8 cellular contexts compared by ENCODE assay signal in the genomic region with DNA sequence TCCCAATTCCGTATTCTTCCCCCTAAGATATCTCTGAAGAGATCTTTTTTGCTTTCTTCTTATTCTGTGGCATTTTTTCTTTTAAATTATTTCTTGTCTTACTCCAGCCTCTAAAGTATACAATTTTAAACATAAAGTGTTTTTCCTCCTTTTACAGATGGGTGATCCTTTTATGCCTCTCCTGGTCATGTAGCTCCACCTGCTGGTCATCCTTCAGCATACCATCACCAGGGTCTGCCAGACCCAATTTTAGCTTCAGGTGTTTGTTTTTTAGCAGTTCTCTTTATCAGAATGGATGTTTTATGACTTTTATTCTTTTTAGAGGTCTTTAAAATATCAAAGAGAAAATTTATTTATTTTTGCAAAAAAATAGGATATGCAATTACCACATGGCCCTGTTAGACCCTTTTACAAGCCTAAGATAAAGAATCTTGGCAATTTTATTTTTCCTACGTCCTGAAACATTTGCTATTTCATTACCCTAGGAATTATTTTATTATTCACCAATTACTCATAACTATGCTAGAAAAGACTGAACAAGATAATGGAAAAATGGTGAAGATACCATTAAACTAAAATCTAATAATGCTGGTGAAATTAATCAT. TPM values are rescaled to one million over a fixed set of nuclear protein-coding genes. Genes with fewer than 3 reads are reported as not detected.
DNase-seq lines count a peak whose midpoint lies in the region; ATAC-seq and TF ChIP-seq lines count a peak whose summit lies in the region.

No MANE protein-coding gene starts in this region.

- H2AFZ ChIP-seq in IMR-90 (replicated peaks; ENCODE audit: low read length, poor library complexity) = no peak overlapping the region

- H2BK15ac ChIP-seq in IMR-90 (ENCODE audit: low read depth, low read length) = no peak overlapping the region

- BruUV-seq in Caco-2 (replicated peaks; lab: Mats Ljungman, UMichigan) (no TSS peak), IMR-90 (replicated peaks; lab: Mats Ljungman, UMichigan) (no TSS peak)

- DNase-seq in Caco-2 (peak; percentile 33 to 50), IMR-90 (peak; percentile 76), RWPE1 (ENCODE audit: low spot score) (peak; percentile 55), germinal center (ENCODE audit: low spot score) (peak; percentile 57), prostate gland (ENCODE audit: low spot score) (peak; percentile 39)
- peak; percentile 38 for DNase-seq in activated gamma-delta T cell treated with anti-CD3 and anti-CD28 coated beads, Interleukin-2, amount 50 U/mL, for 16 hours (ENCODE audit: low read depth)

- no peak overlapping the region for H3K9ac ChIP-seq in IMR-90 (ENCODE audit: low read depth, low read length)

- WGBS in IMR-90 (ENCODE audit: extremely low coverage in 2 of 2, insufficient read length in 1 of 2), 2 experiments = no CpG with 5 or more reads among the region's 2 CpGs
- 56% methylated on average over 2 of the region's 2 CpGs for WGBS in prostate gland

- TF ChIP-seq POLR2A in IMR-90 (IDR thresholded peaks at IDR 0.05; ENCODE audit: low read depth, low read length) (peak; percentile 64; the same call in 1 of the 2 replicates), prostate gland (IDR thresholded peaks at IDR 0.05) (no peak)

- H3K9me3 Mint-ChIP-seq in Caco-2 (ENCODE audit: unreplicated experiment) = no peaks in the 10 kb centered on the region

- no peak overlapping the region for H2AK9ac ChIP-seq in IMR-90 (replicated peaks; ENCODE audit: low read depth, low read length, poor library complexity)

- no peak overlapping the region for H4K5ac ChIP-seq in IMR-90 (ENCODE audit: low read depth, low read length)

- H3K27me3 Mint-ChIP-seq in Caco-2 (ENCODE audit: insufficient read depth, unreplicated experiment) = no peaks in the 10 kb centered on the region

- no peak overlapping the region for H3K18ac ChIP-seq in IMR-90 (ENCODE audit: low read depth, low read length)

- H3K27ac ChIP-seq in IMR-90 (ENCODE audit: insufficient read depth, low read length) (no peak overlapping the region), RWPE1 (no peak overlapping the region), prostate gland (no peak overlapping the region)

- no peak overlapping the region for H2BK20ac ChIP-seq in IMR-90 (ENCODE audit: low read depth, low read length)

- no peak overlapping the region for H3K4ac ChIP-seq in IMR-90 (ENCODE audit: low read depth, low read length)

- peak; percentile 99 for TF ChIP-seq RAD21 in IMR-90 (IDR thresholded peaks at IDR 0.05; ENCODE audit: low read length)

- H3K4me3 ChIP-seq in Caco-2 (ENCODE audit: low read depth, low read length) (no peak overlapping the region), IMR-90 (ENCODE audit: insufficient read depth, low read depth, low read length) (no peak overlapping the region), prostate gland (no peak overlapping the region)

- POLR2A ChIA-PET in Caco-2 (lab: Charles Lee) = no interaction called here
- POLR2A ChIA-PET in IMR-90 (lab: Charles Lee; ENCODE audit: unreplicated experiment) = no interaction called here
- POLR2A ChIA-PET in RWPE1 (lab: Yijun Ruan, JAX; ENCODE audit: low non-redundant PET) = no interaction called here

- no peak overlapping the region for H3K4me2 ChIP-seq in IMR-90 (ENCODE audit: low read depth, low read length)

- TF ChIP-seq CTCF in Caco-2 (IDR thresholded peaks at IDR 0.05; ENCODE audit: insufficient read depth in 1 of 2, low read depth in 1 of 2, low read length in 1 of 2, severe bottlenecking in 1 of 2, unreplicated experiment in 1 of 2) (peak; percentile 69 to 80), IMR-90 (conservative IDR thresholded peaks at IDR 0.05; ENCODE audit: low read depth, low read length) (peak; percentile 98), RWPE1 (conservative IDR thresholded peaks at IDR 0.05; ENCODE audit: low read depth) (peak; percentile 87), prostate gland (IDR thresholded peaks at IDR 0.05) (peak; percentile 52 to 88 (median 85))

- intact Hi-C loops in Caco-2 (cut with micrococcal nuclease; ENCODE audit: unreplicated experiment) = loop anchor here (1.0 to 5.0 kb wide), 5 partner anchors 231 to 809 kb away; no protein-coding TSS in a partner anchor
- intact Hi-C loops in IMR-90 (cut with micrococcal nuclease) = loop anchor here (1.0 to 5.0 kb wide), 10 partner anchors 139 to 1447 kb away; partner anchors contain the start of gene RNF152
- intact Hi-C loops in prostate gland (cut with DNase I) = loop anchor here (2.0 to 10.0 kb wide), 4 partner anchors 239 to 579 kb away; partner anchors contain the start of gene RNF152

- H3K36me3 Mint-ChIP-seq in Caco-2 (ENCODE audit: insufficient read depth, unreplicated experiment) = no peaks in the 10 kb centered on the region

- no peaks in the 10 kb centered on the region for H3K4me1 Mint-ChIP-seq in Caco-2 (ENCODE audit: low read depth, unreplicated experiment)

- no peaks in the 10 kb centered on the region; the same call in 1 of the 2 replicates for H3K9me1 ChIP-seq in IMR-90 (ENCODE audit: insufficient read depth, low read length)

- no peaks in the 10 kb centered on the region for H3K36me3 ChIP-seq in Caco-2 (ENCODE audit: control insufficient read depth, insufficient read depth, low read length)
- H3K36me3 ChIP-seq in IMR-90 (ENCODE audit: control insufficient read depth, insufficient read depth, low read length) = no peaks in the 10 kb centered on the region
- H3K36me3 ChIP-seq in prostate gland = no peaks in the 10 kb centered on the region

- H3K4me3 Mint-ChIP-seq in Caco-2 (ENCODE audit: unreplicated experiment) = no peak overlapping the region

- H2AK5ac ChIP-seq in IMR-90 (ENCODE audit: low read depth, low read length) = no peak overlapping the region

- H3K9me3 ChIP-seq in Caco-2 (no peaks in the 10 kb centered on the region), IMR-90 (ENCODE audit: control insufficient read depth, insufficient read depth, low read length) (no peaks in the 10 kb centered on the region), prostate gland (no peaks in the 10 kb centered on the region)

- H2BK5ac ChIP-seq in IMR-90 (ENCODE audit: low read depth, low read length, poor library complexity, severe bottlenecking) = no peak overlapping the region

- H3K27ac Mint-ChIP-seq in Caco-2 (ENCODE audit: unreplicated experiment) = no peak overlapping the region

- H4K20me1 ChIP-seq in IMR-90 (ENCODE audit: insufficient read depth, low read length) = no peaks in the 10 kb centered on the region

- dilution Hi-C loops in IMR-90 (cut with HindIII; ENCODE audit: low sequenced_read_pairs, unreplicated experiment) = no loop called here

- H3K4me1 ChIP-seq in Caco-2 (no peaks in the 10 kb centered on the region), IMR-90 (ENCODE audit: control insufficient read depth, insufficient read depth, low read length) (peaks cover 2% of the 10 kb centered on the region), prostate gland (replicated peaks) (no peaks in the 10 kb centered on the region)

- H3K14ac ChIP-seq in IMR-90 (replicated peaks; ENCODE audit: low read depth, low read length) = no peak overlapping the region

- ATAC-seq in GM19467 (IDR thresholded peaks at IDR 0.05; ENCODE audit: unreplicated experiment) (peak; percentile 72), IMR-90 (ENCODE audit: low read depth) (peak; percentile 92), HG03135 (IDR thresholded peaks at IDR 0.05; ENCODE audit: unreplicated experiment) (no peak)

- in situ Hi-C loops in IMR-90 (cut with MboI; ENCODE audit: low sequenced_read_pairs) = loop anchor here (5.0 to 10.0 kb wide), 4 partner anchors 234 to 807 kb away; no protein-coding TSS in a partner anchor

- H3K27me3 ChIP-seq in Caco-2 (replicated peaks; ENCODE audit: control insufficient read depth, insufficient read depth, low read length) (no peaks in the 10 kb centered on the region), IMR-90 (ENCODE audit: control insufficient read depth, insufficient read depth, low read length) (no peaks in the 10 kb centered on the region), prostate gland (replicated peaks; ENCODE audit: insufficient read depth) (no peaks in the 10 kb centered on the region)

- H4K8ac ChIP-seq in IMR-90 (ENCODE audit: low read depth in 2 of 2, low read length in 2 of 2) = no peak overlapping the region

- no peak overlapping the region for H4K91ac ChIP-seq in IMR-90 (ENCODE audit: insufficient read depth, low read depth, low read length)

- CTCF ChIA-PET in Caco-2 (lab: Charles Lee) (interaction anchor here (0.6 kb wide), 2 partner anchors 256 to 809 kb away, joined by 3 read pairs; no protein-coding TSS in a partner anchor), IMR-90 (lab: Yijun Ruan, JAX) (interaction anchor here (0.6 to 1.8 kb wide), 12 partner anchors 9 to 809 kb away, joined by 3 to 6 read pairs (median 3); no protein-coding TSS in a partner anchor), RWPE1 (lab: Yijun Ruan, JAX) (interaction anchor here (0.5 to 1.5 kb wide), 26 partner anchors 9 to 1321 kb away, joined by 3 to 8 read pairs (median 4); no protein-coding TSS in a partner anchor)

- H3K56ac ChIP-seq in IMR-90 (ENCODE audit: extremely low read depth, insufficient read depth, low read length) = no peak overlapping the region

- no peak overlapping the region for H3K23ac ChIP-seq in IMR-90 (ENCODE audit: low read depth, low read length)

- no peak overlapping the region for H2BK120ac ChIP-seq in IMR-90 (ENCODE audit: low read depth, low read length)

- H3K79me1 ChIP-seq in IMR-90 (ENCODE audit: low read depth in 1 of 2, low read length in 2 of 2) = no peaks in the 10 kb centered on the region; a peak in 1 of 4 replicates

TF ChIP-seq in IMR-90, 13 proteins besides CTCF, POLR2A, EP300 and RAD21:
- no peak for TF ChIP-seq USF2 (IDR thresholded peaks at IDR 0.05; ENCODE audit: low read depth, low read length)
- peak; percentile 96 for TF ChIP-seq SMC3 (IDR thresholded peaks at IDR 0.05; ENCODE audit: low read depth, low read length)

RNA-seq across cellular contexts. Expression of gene PIGN, which starts 55.4 kb away (rescaled TPM):
- total RNA-seq in Caco-2 (2022) (22.8 and 23.4 TPM in 2 replicates), IMR-90 (2012; rRNA removed) (17.9 and 42.2 TPM in 2 replicates), prostate gland (10 to 100 TPM; 30.3 to 39.6 TPM)
- 5.8 and 9.0 TPM in 2 replicates for polyA plus RNA-seq in IMR-90 (2012; rRNA removed)
- polyA plus RNA-seq in IMR-90 (2012; cell fraction: cytosol; rRNA removed) = 1.3 and 1.6 TPM in 2 replicates
- polyA plus RNA-seq in IMR-90 (2012; cell fraction: nucleus; rRNA removed; ENCODE audit: low replicate concordance) = 0.71 and 5.9 TPM in 2 replicates

RNA-seq across cellular contexts. Expression of gene RELCH, which starts 55.6 kb away (rescaled TPM):
- total RNA-seq in Caco-2 (2022) = 16.8 and 19.6 TPM in 2 replicates
- total RNA-seq in IMR-90 (2012; rRNA removed) = 45.5 and 52.5 TPM in 2 replicates
- 9.5 and 14.4 TPM in 2 replicates for polyA plus RNA-seq in IMR-90 (2012; rRNA removed)
- 2.4 and 3.0 TPM in 2 replicates for polyA plus RNA-seq in IMR-90 (2012; cell fraction: cytosol; rRNA removed)
- polyA plus RNA-seq in IMR-90 (2012; cell fraction: nucleus; rRNA removed; ENCODE audit: low replicate concordance) = 9.0 and 35.8 TPM in 2 replicates
- 10 to 100 TPM; 34.8 to 49.0 TPM for total RNA-seq in prostate gland
